ENCODE assay signal across 13 cellular contexts in the genomic region with DNA sequence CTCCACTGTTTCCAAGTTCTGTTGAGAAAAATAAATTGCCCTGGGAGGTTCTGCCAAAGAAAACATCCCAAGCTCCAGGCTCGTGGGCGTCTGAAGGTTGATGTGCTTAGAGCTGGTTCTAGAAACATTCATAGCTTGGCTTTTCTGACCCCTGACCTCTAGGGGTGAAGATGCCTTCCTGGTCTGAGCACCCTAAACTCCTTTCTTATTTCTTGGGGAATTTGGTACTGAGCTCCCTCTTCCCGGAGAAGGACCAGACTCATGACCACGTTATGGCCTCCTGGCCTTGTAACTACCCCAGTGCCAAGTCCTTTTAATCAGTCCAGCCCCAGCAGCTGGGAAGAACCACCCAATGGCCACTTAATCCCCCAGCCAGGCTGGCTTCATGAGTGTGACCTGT.
"Had no signal": no experiment of that assay in that cellular context is flagged by ENCODE, and none has a peak within 500 bp of the region (broad histone marks: within the 10 kb centered on the region; RNA-seq: fewer than 3 reads in every experiment).

No MANE protein-coding gene starts in this region.

- H3K36me3 ChIP-seq: esophagus squamous epithelium, heart right ventricle, SJSA1, upper lobe of right lung had no signal

- H3K27me3 Mint-ChIP-seq: activated naive CD8-positive, alpha-beta T cell treated with anti-CD3 and anti-CD28 coated beads, Interleukin-2, amount 10 ng/mL, durations not matched to agents 7 days and 5 days; central memory CD8-positive, alpha-beta T cell had no signal

- H3K27me3 ChIP-seq: dorsolateral prefrontal cortex, esophagus squamous epithelium, heart right ventricle, SJSA1, upper lobe of right lung had no signal

- H3K4me1 Mint-ChIP-seq: central memory CD8-positive, alpha-beta T cell had no signal

- H3K27ac ChIP-seq: dorsolateral prefrontal cortex, heart right ventricle, SJSA1, upper lobe of right lung had no signal

- DNase-seq: activated CD4-positive, alpha-beta memory T cell treated with anti-CD3 and anti-CD28 coated beads, Interleukin-2, amount 10 ng/mL, durations not matched to agents 7 days and 5 days; activated naive CD8-positive, alpha-beta T cell treated with anti-CD3 and anti-CD28 coated beads, Interleukin-2, amount 10 ng/mL, durations not matched to agents 7 days and 5 days; dorsolateral prefrontal cortex; esophagus squamous epithelium; heart right ventricle; islet precursor cell; SW 1271; upper lobe of right lung had no signal

- H3K36me3 Mint-ChIP-seq: activated naive CD8-positive, alpha-beta T cell treated with anti-CD3 and anti-CD28 coated beads, Interleukin-2, amount 10 ng/mL, durations not matched to agents 7 days and 5 days had no signal

- ATAC-seq: heart right ventricle, left lobe of liver, upper lobe of right lung had no signal

- H3K4me3 ChIP-seq: dorsolateral prefrontal cortex, esophagus squamous epithelium, heart right ventricle, SJSA1, upper lobe of right lung had no signal

- FAIRE-seq: frontal cortex had no signal

- H3K9me3 ChIP-seq: esophagus squamous epithelium, heart right ventricle, SJSA1, upper lobe of right lung had no signal

- H3K27ac Mint-ChIP-seq: activated CD4-positive, alpha-beta memory T cell treated with anti-CD3 and anti-CD28 coated beads, Interleukin-2, amount 10 ng/mL, durations not matched to agents 7 days and 5 days; activated naive CD8-positive, alpha-beta T cell treated with anti-CD3 and anti-CD28 coated beads, Interleukin-2, amount 10 ng/mL, durations not matched to agents 7 days and 5 days; memory B cell had no signal

- H3K9me3 Mint-ChIP-seq: activated CD4-positive, alpha-beta memory T cell treated with anti-CD3 and anti-CD28 coated beads, Interleukin-2, amount 10 ng/mL, durations not matched to agents 7 days and 5 days; activated naive CD8-positive, alpha-beta T cell treated with anti-CD3 and anti-CD28 coated beads, Interleukin-2, amount 10 ng/mL, durations not matched to agents 7 days and 5 days; central memory CD8-positive, alpha-beta T cell had no signal

- H3K4me3 Mint-ChIP-seq: activated CD4-positive, alpha-beta memory T cell treated with anti-CD3 and anti-CD28 coated beads, Interleukin-2, amount 10 ng/mL, durations not matched to agents 7 days and 5 days; activated naive CD8-positive, alpha-beta T cell treated with anti-CD3 and anti-CD28 coated beads, Interleukin-2, amount 10 ng/mL, durations not matched to agents 7 days and 5 days; central memory CD8-positive, alpha-beta T cell; memory B cell had no signal
